Comparison of ENCODE assay signal across 8 cellular contexts in the genomic region with DNA sequence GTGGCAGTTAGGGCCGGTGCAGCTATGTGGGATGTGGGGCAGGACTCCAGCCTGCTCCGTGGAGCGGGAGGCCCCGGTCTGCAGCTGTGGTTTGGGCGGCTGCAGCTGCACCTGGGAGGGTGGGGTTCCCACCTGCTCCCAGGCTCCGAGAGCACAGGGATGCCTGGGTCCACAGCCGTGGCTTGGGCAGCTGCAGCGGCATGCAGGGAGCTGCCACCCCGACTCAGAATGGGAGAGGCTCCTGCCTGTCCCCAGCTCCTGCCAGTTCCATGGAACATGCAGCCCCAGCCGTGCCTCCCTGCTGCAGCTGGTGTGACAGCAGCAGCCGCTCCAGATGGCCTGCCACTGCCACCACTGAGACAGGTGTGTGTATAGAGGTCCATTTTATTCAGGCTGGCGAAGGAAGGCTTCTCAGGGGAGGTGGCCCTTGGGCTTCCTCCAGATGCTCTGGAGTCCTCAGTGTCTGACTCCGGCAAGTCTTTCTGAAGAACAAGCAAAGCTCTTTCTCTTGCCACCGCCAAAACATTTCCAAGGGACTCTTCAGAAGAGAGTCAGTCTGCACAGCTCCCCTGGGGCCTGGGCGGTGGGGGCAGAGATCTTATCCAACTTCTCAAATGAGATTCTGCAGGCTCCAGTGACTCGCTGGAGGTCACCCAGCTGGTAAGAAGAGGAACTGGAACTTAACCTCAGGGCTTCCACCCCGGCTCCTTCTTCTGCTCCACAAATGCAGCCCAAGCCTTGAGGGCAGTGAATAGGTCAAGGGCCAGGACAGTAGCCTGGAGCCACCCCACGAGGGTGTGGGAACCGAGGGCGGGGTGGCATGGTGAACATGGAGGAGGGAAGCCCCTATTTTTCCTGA. TPM values are rescaled to one million over a fixed set of nuclear protein-coding genes. Genes with fewer than 3 reads are reported as not detected.
DNase-seq lines count a peak whose midpoint lies in the region; ATAC-seq and TF ChIP-seq lines count a peak whose summit lies in the region.

No MANE protein-coding gene starts in this region.

- H3K9me3 ChIP-seq in HEK293 (ENCODE audit: control insufficient read depth, insufficient read depth, low read depth, low read length) = no peaks in the 10 kb centered on the region
- H3K9me3 ChIP-seq in endodermal cell (ENCODE audit: control insufficient read depth, low read length) = no peaks in the 10 kb centered on the region
- H3K9me3 ChIP-seq in stomach smooth muscle (ENCODE audit: control insufficient read depth in 2 of 2, low read length in 2 of 2) = no peaks in the 10 kb centered on the region

- WGBS in endodermal cell (ENCODE audit: insufficient coverage in 1 of 2, insufficient read length in 1 of 2), 2 experiments = 89 to 96% methylated on average over 13 to 20 of the region's 20 CpGs

- no peak for TF ChIP-seq CTCF in HEK293 (tag by site-specific recombination; IDR thresholded peaks at IDR 0.05)
- TF ChIP-seq CTCF in endodermal cell (conservative IDR thresholded peaks at IDR 0.05) = no peak

- H3K9ac ChIP-seq in endodermal cell (ENCODE audit: extremely low read depth, low read length, poor library complexity, severe bottlenecking) (no peak overlapping the region), stomach smooth muscle (ENCODE audit: low read length in 2 of 2) (no peak overlapping the region)

- no peaks in the 10 kb centered on the region for H3K36me3 Mint-ChIP-seq in endodermal cell (ENCODE audit: low read depth)
- H3K36me3 Mint-ChIP-seq in activated naive CD4-positive, alpha-beta T cell treated with anti-CD3 and anti-CD28 coated beads for 36 hours (ENCODE audit: low read depth) = no peaks in the 10 kb centered on the region

- no peaks in the 10 kb centered on the region for H3K27me3 ChIP-seq in endodermal cell (ENCODE audit: control insufficient read depth, insufficient read depth, low read length, poor library complexity, severe bottlenecking)
- H3K27me3 ChIP-seq in stomach smooth muscle (ENCODE audit: control insufficient read depth in 1 of 2, insufficient read depth in 2 of 2, low read length in 2 of 2) = peaks cover 0 to 4% of the 10 kb centered on the region in 2 donors

- H3K27ac Mint-ChIP-seq in endodermal cell = no peak overlapping the region
- H3K27ac Mint-ChIP-seq in activated naive CD4-positive, alpha-beta T cell treated with anti-CD3 and anti-CD28 coated beads for 36 hours = no peak overlapping the region

- peaks cover under 1% of the 10 kb centered on the region for H3K9me3 Mint-ChIP-seq in endodermal cell
- no peaks in the 10 kb centered on the region for H3K9me3 Mint-ChIP-seq in activated naive CD4-positive, alpha-beta T cell treated with anti-CD3 and anti-CD28 coated beads for 36 hours

- no peaks in the 10 kb centered on the region for H3K4me1 Mint-ChIP-seq in endodermal cell
- H3K4me1 Mint-ChIP-seq in activated naive CD4-positive, alpha-beta T cell treated with anti-CD3 and anti-CD28 coated beads for 36 hours (ENCODE audit: low read depth) = peaks cover 3% of the 10 kb centered on the region

- peak; percentile 68 for ATAC-seq in GM18517 (IDR thresholded peaks at IDR 0.05; ENCODE audit: unreplicated experiment)

- POLR2A ChIA-PET in HEK293 (lab: Yijun Ruan, JAX) = no interaction called here

- peak; percentile 47 for DNase-seq in NCI-H1694 (lab: John Stamatoyannopoulos, UW)
- DNase-seq in endodermal cell = no peak
- DNase-seq in NK-92 (lab: John Stamatoyannopoulos, UW; ENCODE audit: unreplicated experiment) = no peak
- DNase-seq in stimulated activated CD4-positive, alpha-beta T cell treated with anti-CD3 and anti-CD28 coated beads, Interleukin-2, amount 100 ng/mL, for 48 hours = no peak
- no peak for DNase-seq in activated naive CD4-positive, alpha-beta T cell treated with anti-CD3 and anti-CD28 coated beads for 36 hours

- intact Hi-C loops in activated naive CD4-positive, alpha-beta T cell treated with anti-CD3 and anti-CD28 coated beads for 36 hours (cut with micrococcal nuclease) = loop anchor here (2.0 kb wide), 1 partner anchor 160 kb away; no protein-coding TSS in a partner anchor

- no peak overlapping the region for H3K4me3 Mint-ChIP-seq in endodermal cell
- no peak overlapping the region for H3K4me3 Mint-ChIP-seq in activated naive CD4-positive, alpha-beta T cell treated with anti-CD3 and anti-CD28 coated beads for 36 hours

- H3K4me3 ChIP-seq in HEK293 (ENCODE audit: low read depth, low read length) (no peak overlapping the region), endodermal cell (ENCODE audit: low read length) (no peak overlapping the region), stomach smooth muscle (ENCODE audit: low read length in 2 of 2) (no peak overlapping the region)

- H3K4me1 ChIP-seq in HEK293 (ENCODE audit: control insufficient read depth, insufficient read depth, low read length) (peaks cover 3% of the 10 kb centered on the region; the same call in 1 of the 2 replicates), endodermal cell (ENCODE audit: control insufficient read depth, insufficient read depth, low read length) (no peaks in the 10 kb centered on the region), stomach smooth muscle (ENCODE audit: control insufficient read depth, insufficient read depth, low read length) (peaks cover 13% of the 10 kb centered on the region)

- peaks cover 9% of the 10 kb centered on the region for H3K27me3 Mint-ChIP-seq in endodermal cell (ENCODE audit: insufficient read depth)
- H3K27me3 Mint-ChIP-seq in activated naive CD4-positive, alpha-beta T cell treated with anti-CD3 and anti-CD28 coated beads for 36 hours (ENCODE audit: low read depth) = peaks cover 6% of the 10 kb centered on the region

- H3K27ac ChIP-seq in HEK293 (ENCODE audit: extremely low read depth, low read depth, low read length) = no peak overlapping the region
- peak overlapping the region; percentile 11 for H3K27ac ChIP-seq in endodermal cell (ENCODE audit: low read depth, low read length)
- H3K27ac ChIP-seq in stomach smooth muscle (ENCODE audit: low read length) = peak overlapping the region; percentile 6

- H3K36me3 ChIP-seq in HEK293 (ENCODE audit: control insufficient read depth in 2 of 2, insufficient read depth in 1 of 2, low read length in 2 of 2) (no peaks in the 10 kb centered on the region), endodermal cell (ENCODE audit: control insufficient read depth, insufficient read depth, low read length) (no peaks in the 10 kb centered on the region), stomach smooth muscle (ENCODE audit: control insufficient read depth in 2 of 2, insufficient read depth in 2 of 2, low read length in 2 of 2) (no peaks in the 10 kb centered on the region)

- CTCF ChIA-PET in HEK293 (lab: Yijun Ruan, JAX) = interaction anchor here (0.6 to 2.5 kb wide), 6 partner anchors 17 to 576 kb away, joined by 3 to 6 read pairs (median 4); no protein-coding TSS in a partner anchor
- CTCF ChIA-PET in activated naive CD4-positive, alpha-beta T cell treated with anti-CD3 and anti-CD28 coated beads for 36 hours (lab: Charles Lee) = interaction anchor here (0.6 to 0.9 kb wide), 2 partner anchors 54 to 171 kb away, joined by 3 read pairs; no protein-coding TSS in a partner anchor

TF ChIP-seq in HEK293, 187 proteins besides CTCF, POLR2A, EP300 and RAD21 (continues in another document):
- TF ChIP-seq ZNF398 (tag by site-specific recombination; IDR thresholded peaks at IDR 0.05) (no peak), GLIS1 (tag by site-specific recombination; IDR thresholded peaks at IDR 0.05) (peak; percentile 71), ZNF354C (tag by site-specific recombination; IDR thresholded peaks at IDR 0.05; ENCODE audit: borderline replicate concordance, low read depth) (no peak), ZFHX2 (tag by site-specific recombination; conservative IDR thresholded peaks at IDR 0.05) (no peak), ZNF692 (tag by site-specific recombination; IDR thresholded peaks at IDR 0.05) (no peak), ZNF76 (tag by site-specific recombination; IDR thresholded peaks at IDR 0.05; ENCODE audit: borderline replicate concordance, low read depth) (no peak), KLF1 (tag by site-specific recombination; IDR thresholded peaks at IDR 0.05) (no peak)

RNA-seq across cellular contexts. Expression of gene UPK3A, which starts 21.6 kb away (rescaled TPM):
- not detected for total RNA-seq in endodermal cell
- 0.21 TPM for polyA plus RNA-seq in endodermal cell (2013, experiment 1 of 2)
- not detected for polyA plus RNA-seq in endodermal cell (2013, experiment 2 of 2)
- not detected for total RNA-seq in activated naive CD4-positive, alpha-beta T cell treated with anti-CD3 and anti-CD28 coated beads for 36 hours

RNA-seq across cellular contexts. Expression of gene KIAA0930, which starts 22.5 kb away (rescaled TPM):
- total RNA-seq in endodermal cell = 10 to 100 TPM; 36.2 to 47.8 TPM
- polyA plus RNA-seq in endodermal cell (2013, experiment 1 of 2) = 38.3 TPM
- 36.4 TPM for polyA plus RNA-seq in endodermal cell (2013, experiment 2 of 2)
- total RNA-seq in activated naive CD4-positive, alpha-beta T cell treated with anti-CD3 and anti-CD28 coated beads for 36 hours = 10 to 100 TPM; 16.6 to 19.5 TPM

RNA-seq across cellular contexts. Expression of gene FAM118A, which starts 46.6 kb away (rescaled TPM):
- total RNA-seq in endodermal cell = 100 to 1,000 TPM in 1 of 2 donors, 10 to 100 TPM in 1; 46.3 to 143 TPM
- polyA plus RNA-seq in endodermal cell (2013, experiment 1 of 2) = 31.2 TPM
- 25.4 TPM for polyA plus RNA-seq in endodermal cell (2013, experiment 2 of 2)
- 10 to 100 TPM; 62.2 to 66.9 TPM for total RNA-seq in activated naive CD4-positive, alpha-beta T cell treated with anti-CD3 and anti-CD28 coated beads for 36 hours
